Comparison of ENCODE assay signal across 19 cellular contexts in the genomic region with DNA sequence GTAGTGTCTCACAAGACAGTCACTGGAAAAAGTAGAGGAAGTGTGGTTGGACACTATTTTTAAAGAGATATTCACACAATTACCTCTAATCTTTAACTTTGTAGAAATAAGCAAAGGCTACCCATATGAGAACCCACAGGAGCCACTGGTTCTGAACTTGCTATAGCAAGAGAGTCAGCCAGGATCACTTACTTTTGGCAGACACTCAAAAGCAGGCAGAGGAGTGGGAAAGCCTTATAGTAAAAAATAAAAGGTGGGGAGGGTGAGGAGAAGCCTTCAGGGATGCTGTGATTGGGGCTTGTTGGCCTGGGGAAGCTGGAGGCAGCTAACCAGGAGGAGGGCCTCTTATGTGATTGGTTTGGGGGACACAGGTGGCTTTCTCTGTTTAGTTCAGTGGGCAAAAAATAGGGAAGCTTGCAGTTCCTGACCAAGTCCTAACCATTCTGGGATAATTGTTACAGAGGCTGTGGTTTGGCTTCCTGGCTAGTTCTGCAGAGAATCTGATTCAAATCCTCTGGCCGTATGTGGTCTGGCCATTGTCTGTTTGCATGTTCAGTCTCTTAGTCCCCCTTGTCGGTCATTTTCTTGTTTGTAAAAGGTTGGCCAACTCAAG. TPM values are rescaled to one million over a fixed set of nuclear protein-coding genes. Genes with fewer than 3 reads are reported as not detected.
"Had no signal": no experiment of that assay in that cellular context is flagged by ENCODE, and none has a peak within 500 bp of the region (broad histone marks: within the 10 kb centered on the region; RNA-seq: fewer than 3 reads in every experiment).

No MANE protein-coding gene starts in this region.

- H3K4me3 ChIP-seq: breast epithelium, psoas muscle, right lobe of liver, suprapubic skin had no signal

- H3K27ac ChIP-seq: breast epithelium, psoas muscle, right lobe of liver, suprapubic skin had no signal

- DNase-seq: activated CD4-positive, alpha-beta T cell treated with anti-CD3 and anti-CD28 coated beads, Interleukin-2, amount 50 U/mL, for 4 hours; activated CD4-positive, CD25-positive, alpha-beta regulatory T cell treated with anti-CD3 and anti-CD28 coated beads, Interleukin-2, amount 50 U/mL, for 72 hours; activated CD8-positive, alpha-beta memory T cell treated with anti-CD3 and anti-CD28 coated beads, Interleukin-2, amount 50 U/mL, for 4 hours; activated naive CD4-positive, alpha-beta T cell; activated naive CD8-positive, alpha-beta T cell treated with anti-CD3 and anti-CD28 coated beads, Interleukin-2, amount 10 ng/mL, durations not matched to agents 7 days and 5 days; anterior cingulate cortex; erythroblast; islet precursor cell; naive thymus-derived CD8-positive, alpha-beta T cell; nucleus accumbens; psoas muscle; right lobe of liver; stimulated activated naive CD8-positive, alpha-beta T cell treated with anti-CD3 and anti-CD28 coated beads, Interleukin-15, Interleukin-2, amounts not matched to agents 100 U/mL and 50 U/mL, for 24 hours; SW 1271; T-helper 9 cell; trophoblast cell had no signal

- H3K9me3 ChIP-seq: breast epithelium, psoas muscle, right lobe of liver, suprapubic skin had no signal

- H3K36me3 ChIP-seq: breast epithelium, right lobe of liver, suprapubic skin had no signal

- ATAC-seq: left lobe of liver; naive thymus-derived CD8-positive, alpha-beta T cell; psoas muscle; right lobe of liver; stimulated activated naive CD8-positive, alpha-beta T cell treated with anti-CD3 and anti-CD28 coated beads, Interleukin-15, Interleukin-2, amounts not matched to agents 100 U/mL and 50 U/mL, for 24 hours had no signal

- H3K27me3 ChIP-seq: breast epithelium, right lobe of liver, suprapubic skin had no signal

- H3K36me3 Mint-ChIP-seq: naive thymus-derived CD8-positive, alpha-beta T cell had no signal

- H3K4me1 ChIP-seq: breast epithelium had no signal

- H3K27me3 Mint-ChIP-seq: activated naive CD8-positive, alpha-beta T cell treated with anti-CD3 and anti-CD28 coated beads, Interleukin-2, amount 10 ng/mL, durations not matched to agents 7 days and 5 days; naive thymus-derived CD8-positive, alpha-beta T cell had no signal

- H3K9me3 Mint-ChIP-seq: activated naive CD8-positive, alpha-beta T cell treated with anti-CD3 and anti-CD28 coated beads, Interleukin-2, amount 10 ng/mL, durations not matched to agents 7 days and 5 days; naive thymus-derived CD8-positive, alpha-beta T cell had no signal

- H3K27ac Mint-ChIP-seq: activated naive CD8-positive, alpha-beta T cell treated with anti-CD3 and anti-CD28 coated beads, Interleukin-2, amount 10 ng/mL, durations not matched to agents 7 days and 5 days had no signal

- H3K4me3 Mint-ChIP-seq: activated naive CD8-positive, alpha-beta T cell treated with anti-CD3 and anti-CD28 coated beads, Interleukin-2, amount 10 ng/mL, durations not matched to agents 7 days and 5 days; naive thymus-derived CD8-positive, alpha-beta T cell had no signal

RNA-seq across cellular contexts. Expression of a gene that starts 56.4 kb away (rescaled TPM):
- total RNA-seq: naive thymus-derived CD8-positive, alpha-beta T cell had no signal
